In the genomic region with DNA sequence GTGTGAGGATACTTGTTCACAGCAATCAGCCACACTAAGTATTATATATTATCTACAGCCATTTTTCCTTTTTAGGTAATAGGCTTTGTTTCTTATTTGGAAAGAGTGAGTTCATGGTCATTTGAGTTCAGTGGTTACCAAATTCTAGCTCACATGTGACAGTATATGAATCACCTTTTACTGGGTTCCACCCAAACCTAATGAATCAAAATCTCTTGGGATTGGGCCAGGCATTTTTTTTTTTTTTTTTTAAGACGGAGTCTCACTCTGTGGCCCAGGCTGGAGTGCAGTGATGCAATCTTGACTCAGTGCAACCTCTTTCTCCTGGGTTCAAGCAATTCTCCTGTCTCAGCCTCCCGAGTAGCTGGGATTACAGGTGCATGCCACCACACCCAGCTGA, we compare ENCODE assay signal across 8 cellular contexts. TPM values are rescaled to one million over a fixed set of nuclear protein-coding genes. Genes with fewer than 3 reads are reported as not detected.
DNase-seq lines count a peak whose midpoint lies in the region; ATAC-seq and TF ChIP-seq lines count a peak whose summit lies in the region.
"Not testable (repeated sequence)": the region's sequence is repeated elsewhere in the genome, so short reads cannot be mapped to it uniquely, and the experiment has no call there.

No MANE protein-coding gene starts in this region.

- intact Hi-C loops in HCT116 (cut with micrococcal nuclease) = not testable (repeated sequence)

- H3K4me3 Mint-ChIP-seq in chondrocyte (ENCODE audit: unreplicated experiment) = not testable (repeated sequence)

- peaks cover 36 to 44% of the 10 kb centered on the region in 2 experiments for H3K36me3 ChIP-seq in HCT116 (ENCODE audit: control insufficient read depth in 1 of 2, insufficient read depth in 2 of 2, low read length in 2 of 2)
- H3K36me3 ChIP-seq in mesenchymal stem cell (ENCODE audit: control insufficient read depth in 1 of 2, insufficient read depth in 2 of 2, low read depth in 1 of 2, low read length in 2 of 2) = peaks cover 19 to 69% of the 10 kb centered on the region in 2 experiments
- H3K36me3 ChIP-seq in suprapubic skin = peaks cover 57% of the 10 kb centered on the region

- not testable (repeated sequence) for H2BK120ac ChIP-seq in mesenchymal stem cell (ENCODE audit: low read depth, low read length)

- not testable (repeated sequence) for H4K20me1 ChIP-seq in HCT116 (ENCODE audit: insufficient read depth)

- WGBS in mesenchymal stem cell = 33% methylated on average over 1 of the region's 2 CpGs
- WGBS in suprapubic skin = 38% methylated on average over 2 of the region's 2 CpGs

- H2BK5ac ChIP-seq in mesenchymal stem cell (ENCODE audit: low read depth, low read length, poor library complexity, severe bottlenecking) = not testable (repeated sequence)

- H3K4me2 ChIP-seq in HCT116 (ENCODE audit: low read length) = peak overlapping the region; percentile 22; the same call in 1 of the 2 replicates
- not testable (repeated sequence) for H3K4me2 ChIP-seq in mesenchymal stem cell (ENCODE audit: low read length, poor library complexity, severe bottlenecking)

- peak; percentile 57 for ATAC-seq in HCT116
- peak; percentile 55 to 97 for ATAC-seq in activated naive CD4-positive, alpha-beta T cell treated with anti-CD3 and anti-CD28 coated beads, Interleukin-2, amount 50 U/mL, for 72 hours

- CTCF ChIA-PET in HCT116 (lab: Charles Lee) = not testable (repeated sequence)

- not testable (repeated sequence) for H2BK12ac ChIP-seq in mesenchymal stem cell (ENCODE audit: low read length in 2 of 2)

- H2BK15ac ChIP-seq in mesenchymal stem cell (ENCODE audit: low read depth, poor library complexity, severe bottlenecking) = not testable (repeated sequence)

- TF ChIP-seq CTCF in AG09319 (IDR thresholded peaks at IDR 0.05; ENCODE audit: low read depth, low read length); HCT116 (IDR thresholded peaks at IDR 0.05 in 2 of 3, conservative IDR thresholded peaks at IDR 0.05 in 1 of 3; ENCODE audit: borderline replicate concordance in 1 of 3, insufficient read depth in 1 of 3, low read depth in 2 of 3, low read length in 2 of 3); chondrocyte (IDR thresholded peaks at IDR 0.05); fibroblast of the aortic adventitia (IDR thresholded peaks at IDR 0.05; ENCODE audit: insufficient read depth, low read length); suprapubic skin (IDR thresholded peaks at IDR 0.05): not testable (repeated sequence)

- peaks cover 13% of the 10 kb centered on the region for H3K79me1 ChIP-seq in mesenchymal stem cell (replicated peaks; ENCODE audit: low read length, poor library complexity, severe bottlenecking)

- peak overlapping the region in 1 of 2 donors; percentile 54 for H3K27ac Mint-ChIP-seq in activated naive CD4-positive, alpha-beta T cell treated with anti-CD3 and anti-CD28 coated beads, Interleukin-2, amount 50 U/mL, for 72 hours
- H3K27ac Mint-ChIP-seq in chondrocyte (ENCODE audit: unreplicated experiment) = peak overlapping the region; percentile 41

- TF ChIP-seq POLR2A in HCT116 (IDR thresholded peaks at IDR 0.05; ENCODE audit: borderline replicate concordance, extremely low read depth, insufficient read depth, insufficient read length); suprapubic skin (IDR thresholded peaks at IDR 0.05): not testable (repeated sequence)

- BruUV-seq in HCT116 (replicated peaks; lab: Mats Ljungman, UMichigan) = not testable (repeated sequence)

- RAD21 ChIA-PET in HCT116 (lab: Charles Lee; ENCODE audit: low non-redundant PET in 1 of 2, low total read pairs in 2 of 2, uncharacterized antibody in 2 of 2, unreplicated experiment in 2 of 2) = not testable (repeated sequence)

- not testable (repeated sequence) for H3K9me3 ChIP-seq in HCT116 (ENCODE audit: control insufficient read depth in 1 of 2, insufficient read depth in 1 of 2, low read depth in 1 of 2, low read length in 2 of 2); mesenchymal stem cell (ENCODE audit: control insufficient read depth, low read length); suprapubic skin

- H3K27ac ChIP-seq in HCT116 (ENCODE audit: low read depth, low read length) (peak overlapping the region; percentile 15; the same call in 1 of the 2 replicates), suprapubic skin (peak overlapping the region; percentile 41)
- not testable (repeated sequence) for H3K27ac ChIP-seq in mesenchymal stem cell (ENCODE audit: low read length, poor library complexity, severe bottlenecking)

- H3K4me1 ChIP-seq in HCT116 (ENCODE audit: control insufficient read depth in 1 of 2, insufficient read depth in 2 of 2, low read length in 2 of 2) (peaks cover 4 to 28% of the 10 kb centered on the region in 2 experiments), suprapubic skin (peaks cover 19% of the 10 kb centered on the region)
- not testable (repeated sequence) for H3K4me1 ChIP-seq in mesenchymal stem cell (ENCODE audit: control insufficient read depth, insufficient read depth, low read depth, low read length)

- H3K9me3 Mint-ChIP-seq in activated naive CD4-positive, alpha-beta T cell treated with anti-CD3 and anti-CD28 coated beads, Interleukin-2, amount 50 U/mL, for 72 hours; chondrocyte (ENCODE audit: low read depth): not testable (repeated sequence)

- not testable (repeated sequence) for H3K9ac ChIP-seq in HCT116 (ENCODE audit: low read length)
- H3K9ac ChIP-seq in mesenchymal stem cell (ENCODE audit: low read length) = peak overlapping the region; percentile 81

- H3K27me3 Mint-ChIP-seq in chondrocyte (ENCODE audit: low read depth) = not testable (repeated sequence)

- POLR2A ChIA-PET in HCT116 (lab: Charles Lee) = not testable (repeated sequence)

- H3K4ac ChIP-seq in mesenchymal stem cell (ENCODE audit: low read depth in 1 of 2, low read length in 2 of 2) = not testable (repeated sequence)

- not testable (repeated sequence) for H2AFZ ChIP-seq in HCT116 (ENCODE audit: low read depth, low read length, poor library complexity, severe bottlenecking); mesenchymal stem cell (ENCODE audit: low read depth, low read length)

- H3K27me3 ChIP-seq in HCT116 (ENCODE audit: insufficient read depth, low read length); mesenchymal stem cell (ENCODE audit: control insufficient read depth in 1 of 2, insufficient read depth in 1 of 2, low read length in 2 of 2); suprapubic skin: not testable (repeated sequence)

- not testable (repeated sequence) for H4K91ac ChIP-seq in mesenchymal stem cell (ENCODE audit: low read length)

- H3K79me2 ChIP-seq in HCT116 (ENCODE audit: insufficient read depth, low read length) = peaks cover 38% of the 10 kb centered on the region

- H3K4me1 Mint-ChIP-seq in chondrocyte (ENCODE audit: low read depth) = not testable (repeated sequence)

- not testable (repeated sequence) for H2AK5ac ChIP-seq in mesenchymal stem cell (ENCODE audit: low read length, severe bottlenecking)

- H3K18ac ChIP-seq in mesenchymal stem cell (ENCODE audit: low read depth in 1 of 2, low read length in 2 of 2) = not testable (repeated sequence)

- H4K8ac ChIP-seq in mesenchymal stem cell (ENCODE audit: low read length) = not testable (repeated sequence)

- not testable (repeated sequence) for TF ChIP-seq EP300 in suprapubic skin (IDR thresholded peaks at IDR 0.05)

- peaks cover 6 to 33% of the 10 kb centered on the region in 2 donors for H3K36me3 Mint-ChIP-seq in activated naive CD4-positive, alpha-beta T cell treated with anti-CD3 and anti-CD28 coated beads, Interleukin-2, amount 50 U/mL, for 72 hours
- H3K36me3 Mint-ChIP-seq in chondrocyte (ENCODE audit: low read depth) = peaks cover 33% of the 10 kb centered on the region

- not testable (repeated sequence) for H3K23ac ChIP-seq in mesenchymal stem cell (ENCODE audit: low read length in 2 of 2)

- not testable (repeated sequence) for TF ChIP-seq RAD21 in HCT116 (IDR thresholded peaks at IDR 0.05; ENCODE audit: low read depth)

- H3K14ac ChIP-seq in mesenchymal stem cell (ENCODE audit: low read length in 2 of 2) = not testable (repeated sequence)

- DNase-seq in AG09319 (ENCODE audit: extremely low read depth, low read depth) (peak; percentile 54), HCT116 (ENCODE audit: low read depth, low spot score) (peak; percentile 71), NCI-H226 (peak; percentile 67), fibroblast of the aortic adventitia (ENCODE audit: low read depth) (peak; percentile 96), mesenchymal stem cell (peak; percentile 50)
- not testable (repeated sequence) for DNase-seq in activated naive CD4-positive, alpha-beta T cell treated with anti-CD3 and anti-CD28 coated beads, Interleukin-2, amount 50 U/mL, for 72 hours (ENCODE audit: low spot score in 2 of 2); chondrocyte (ENCODE audit: low spot score); suprapubic skin (ENCODE audit: low spot score in 2 of 2)

- not testable (repeated sequence) for H3K4me3 ChIP-seq in HCT116 (replicated peaks in 1 of 2; ENCODE audit: low read depth in 1 of 2, low read length in 2 of 2); fibroblast of the aortic adventitia (ENCODE audit: low read depth, low read length); mesenchymal stem cell (ENCODE audit: insufficient read depth in 1 of 2, low read depth in 1 of 2, low read length in 2 of 2); suprapubic skin

- H3K9me2 ChIP-seq in HCT116 (ENCODE audit: insufficient read depth) = not testable (repeated sequence)

TF ChIP-seq in HCT116, 20 proteins besides CTCF, POLR2A, EP300 and RAD21 (continues in another document):
- TF ChIP-seq JUND (IDR thresholded peaks at IDR 0.05) = peak; percentile 80

RNA-seq across cellular contexts. Expression of gene YARS1, which starts 27.8 kb away (rescaled TPM):
- total RNA-seq in HCT116 (2021; ENCODE audit: unreplicated experiment) (244 TPM), chondrocyte (52.2 to 160 TPM (median 147 TPM) in 3 replicates), fibroblast of the aortic adventitia (ENCODE audit: low replicate concordance) (96.7 and 186 TPM in 2 replicates), suprapubic skin (10 to 100 TPM; 47.1 to 68.1 (median 50.7) TPM)
- 180 and 210 TPM in 2 replicates for polyA plus RNA-seq in HCT116 (2012)
- total RNA-seq in activated naive CD4-positive, alpha-beta T cell treated with anti-CD3 and anti-CD28 coated beads, Interleukin-2, amount 50 U/mL, for 72 hours = 100 to 1,000 TPM; 217 to 236 TPM
- polyA plus RNA-seq in mesenchymal stem cell (2013, experiment 1 of 2) = 121 TPM
- polyA plus RNA-seq in mesenchymal stem cell (2013, experiment 2 of 2) = 121 TPM

RNA-seq across cellular contexts. Expression of gene S100PBP, which starts 28.1 kb away (rescaled TPM):
- total RNA-seq in HCT116 (2021; ENCODE audit: unreplicated experiment) (38.2 TPM), chondrocyte (39.6 to 55.8 TPM (median 40.5 TPM) in 3 replicates), fibroblast of the aortic adventitia (ENCODE audit: low replicate concordance) (42.4 and 64.5 TPM in 2 replicates), suprapubic skin (10 to 100 TPM in 2 of 4 donors, 1 to 10 TPM in 2; 8.8 to 39.7 (median 18.1) TPM)
- polyA plus RNA-seq in HCT116 (2012) = 8.9 and 15.8 TPM in 2 replicates
- 10 to 100 TPM; 41.5 to 73.0 TPM for total RNA-seq in activated naive CD4-positive, alpha-beta T cell treated with anti-CD3 and anti-CD28 coated beads, Interleukin-2, amount 50 U/mL, for 72 hours
- polyA plus RNA-seq in mesenchymal stem cell (2013, experiment 1 of 2) = 11.4 TPM
- 11.2 TPM for polyA plus RNA-seq in mesenchymal stem cell (2013, experiment 2 of 2)
